In the genomic region with DNA sequence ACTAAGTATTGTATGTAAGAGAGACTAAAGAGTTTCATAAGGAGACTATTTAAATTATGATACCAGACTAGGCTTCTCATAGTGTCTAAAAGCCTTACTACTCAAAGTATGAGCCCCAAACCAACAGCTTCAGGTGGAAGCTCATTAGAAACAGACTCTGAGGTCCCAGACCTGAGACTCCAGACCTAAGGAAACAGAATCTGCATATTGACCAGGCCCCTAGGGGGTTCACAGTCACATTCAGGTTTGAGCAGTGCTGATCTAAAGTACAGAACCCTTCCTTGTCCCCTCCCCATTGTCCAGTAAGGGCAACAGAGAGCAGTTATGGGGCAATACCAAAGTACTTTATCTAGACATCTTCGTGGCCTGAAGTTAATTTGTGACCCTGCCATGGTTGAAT, we compare ENCODE assay signal across 20 cellular contexts.
"Had no signal": no experiment of that assay in that cellular context is flagged by ENCODE, and none has a peak within 500 bp of the region (broad histone marks: within the 10 kb centered on the region; RNA-seq: fewer than 3 reads in every experiment).

No MANE protein-coding gene starts in this region.

- H3K4me1 Mint-ChIP-seq: activated naive CD8-positive, alpha-beta T cell treated with anti-CD3 and anti-CD28 coated beads, Interleukin-2, amount 10 ng/mL, durations not matched to agents 7 days and 5 days had no signal

- ATAC-seq: activated CD8-positive, alpha-beta T cell treated with anti-CD3 and anti-CD28 coated beads for 36 hours had no signal

- H3K4me3 ChIP-seq: adrenal gland had no signal

- H3K27ac Mint-ChIP-seq: activated CD8-positive, alpha-beta T cell treated with anti-CD3 and anti-CD28 coated beads for 36 hours; activated naive CD8-positive, alpha-beta T cell treated with anti-CD3 and anti-CD28 coated beads, Interleukin-2, amount 10 ng/mL, durations not matched to agents 7 days and 5 days; activated T-cell treated with anti-CD3 and anti-CD28 coated beads, Interleukin-2, amount 50 U/mL, for 72 hours; T-helper 1 cell treated with Interleukin-12 subunit alpha and Interleukin-12 subunit beta and Interleukin-4 antibody, amounts not matched to agents 30 μg/mL and 1 μg/mL, for 36 hours had no signal

- H3K36me3 ChIP-seq: adrenal gland had no signal

- H3K36me3 Mint-ChIP-seq: activated naive CD8-positive, alpha-beta T cell treated with anti-CD3 and anti-CD28 coated beads, Interleukin-2, amount 10 ng/mL, durations not matched to agents 7 days and 5 days had no signal

- H3K27me3 ChIP-seq: adrenal gland had no signal

- DNase-seq: activated CD4-positive, alpha-beta T cell treated with anti-CD3 and anti-CD28 coated beads for 4 hours; activated CD8-positive, alpha-beta memory T cell treated with anti-CD3 and anti-CD28 coated beads, Interleukin-2, amount 50 U/mL, for 4 hours; activated CD8-positive, alpha-beta T cell treated with anti-CD3 and anti-CD28 coated beads for 36 hours; activated naive CD4-positive, alpha-beta T cell treated with anti-CD3 and anti-CD28 coated beads, Interleukin-2, amount 50 U/mL, for 16 hours; activated naive CD8-positive, alpha-beta T cell treated with anti-CD3 and anti-CD28 coated beads, Interleukin-2, amount 10 ng/mL, durations not matched to agents 7 days and 5 days; activated T-cell treated with anti-CD3 and anti-CD28 coated beads, Interleukin-2, amount 50 U/mL, for 72 hours; adrenal gland; anterior cingulate cortex; central memory CD4-positive, alpha-beta T cell; NCI-H1048; NCI-H146; NCI-H187 treated with DMSO at 0.1 percent for 48 hours; NCI-H2081 treated with DMSO at 0.1 percent for 48 hours; NCI-H446 treated with DMSO at 0.1 percent for 48 hours; NCI-H524 treated with DMSO at 0.1 percent for 48 hours; NCI-H774; NK-92 treated with Interleukin-12 subunit alpha and Interleukin-12 subunit beta, amount 100 ng/mL, for 24 hours; SHP77 had no signal

- FAIRE-seq: RCC 7860 had no signal

- H3K9me3 ChIP-seq: adrenal gland had no signal

- H3K27me3 Mint-ChIP-seq: activated CD8-positive, alpha-beta T cell treated with anti-CD3 and anti-CD28 coated beads for 36 hours had no signal

- H3K27ac ChIP-seq: adrenal gland had no signal

- H3K4me3 Mint-ChIP-seq: activated CD8-positive, alpha-beta T cell treated with anti-CD3 and anti-CD28 coated beads for 36 hours; activated naive CD8-positive, alpha-beta T cell treated with anti-CD3 and anti-CD28 coated beads, Interleukin-2, amount 10 ng/mL, durations not matched to agents 7 days and 5 days; activated T-cell treated with anti-CD3 and anti-CD28 coated beads, Interleukin-2, amount 50 U/mL, for 72 hours; T-helper 1 cell treated with Interleukin-12 subunit alpha and Interleukin-12 subunit beta and Interleukin-4 antibody, amounts not matched to agents 30 μg/mL and 1 μg/mL, for 36 hours had no signal

- H3K9me3 Mint-ChIP-seq: activated CD8-positive, alpha-beta T cell treated with anti-CD3 and anti-CD28 coated beads for 36 hours; activated naive CD8-positive, alpha-beta T cell treated with anti-CD3 and anti-CD28 coated beads, Interleukin-2, amount 10 ng/mL, durations not matched to agents 7 days and 5 days; activated T-cell treated with anti-CD3 and anti-CD28 coated beads, Interleukin-2, amount 50 U/mL, for 72 hours; T-helper 1 cell treated with Interleukin-12 subunit alpha and Interleukin-12 subunit beta and Interleukin-4 antibody, amounts not matched to agents 30 μg/mL and 1 μg/mL, for 36 hours had no signal
